ENCODE assay signal across 32 cellular contexts in genomic region chr5:52504584-52505240, GRCh38.
DNase-seq lines count a peak whose midpoint lies in the region; ATAC-seq and TF ChIP-seq lines count a peak whose summit lies in the region.
"Had no signal": no experiment of that assay in that cellular context is flagged by ENCODE, and none has a peak within 500 bp of the region (broad histone marks: within the 10 kb centered on the region; RNA-seq: fewer than 3 reads in every experiment).

No MANE protein-coding gene starts in this region.

- no peak for TF ChIP-seq CTCF in natural killer cell (IDR thresholded peaks at IDR 0.05)

- no peaks in the 10 kb centered on the region for H3K27me3 ChIP-seq in effector memory CD4-positive, alpha-beta T cell (replicated peaks; ENCODE audit: control insufficient read depth, insufficient read depth, low read length, poor library complexity, severe bottlenecking)
- H3K27me3 ChIP-seq: gastroesophageal sphincter, neutrophil, sigmoid colon had no signal

- H3K27ac ChIP-seq in KOPT-K1 (ENCODE audit: low read depth, low read length, poor library complexity, severe bottlenecking): peak overlapping the region; percentile 60
- no peak overlapping the region for H3K27ac ChIP-seq in effector memory CD4-positive, alpha-beta T cell (ENCODE audit: insufficient read depth, low read length, poor library complexity, severe bottlenecking)
- H3K27ac ChIP-seq: 22Rv1, gastroesophageal sphincter, GM23248, left ventricle myocardium inferior, neutrophil, PC-9, psoas muscle, sigmoid colon had no signal

- H3K27me3 Mint-ChIP-seq in natural killer cell (ENCODE audit: low read depth in 2 of 2): peaks cover 0 to 3% of the 10 kb centered on the region in 2 donors
- H3K27me3 Mint-ChIP-seq: activated naive CD8-positive, alpha-beta T cell treated with anti-CD3 and anti-CD28 coated beads, Interleukin-2, amount 50 U/mL, for 24 hours; stimulated activated naive B cell treated with anti-CD40 and anti-IgM and Interleukin-4, amounts not matched to agents 10 μg/mL and 1 μg/mL and 100 μg/mL, for 72 hours had no signal

- no peaks in the 10 kb centered on the region for H3K4me1 Mint-ChIP-seq in natural killer cell
- H3K4me1 Mint-ChIP-seq: activated naive CD8-positive, alpha-beta T cell treated with anti-CD3 and anti-CD28 coated beads, Interleukin-2, amount 50 U/mL, for 24 hours; CD4-positive, CD25-positive, alpha-beta regulatory T cell; stimulated activated naive B cell treated with anti-CD40 and anti-IgM and Interleukin-4, amounts not matched to agents 10 μg/mL and 1 μg/mL and 100 μg/mL, for 72 hours had no signal

- H3K9me3 ChIP-seq in KOPT-K1 (ENCODE audit: insufficient read depth, low read length, poor library complexity, severe bottlenecking): no peaks in the 10 kb centered on the region
- no peaks in the 10 kb centered on the region for H3K9me3 ChIP-seq in effector memory CD4-positive, alpha-beta T cell (ENCODE audit: control insufficient read depth, low read length)
- H3K9me3 ChIP-seq: gastroesophageal sphincter, left ventricle myocardium inferior, neutrophil, psoas muscle, sigmoid colon had no signal

- no peak overlapping the region for H3K27ac Mint-ChIP-seq in natural killer cell
- H3K27ac Mint-ChIP-seq: activated naive CD8-positive, alpha-beta T cell treated with anti-CD3 and anti-CD28 coated beads, Interleukin-2, amount 50 U/mL, for 24 hours; CD4-positive, CD25-positive, alpha-beta regulatory T cell; HFFc6; stimulated activated naive B cell treated with anti-CD40 and anti-IgM and Interleukin-4, amounts not matched to agents 10 μg/mL and 1 μg/mL and 100 μg/mL, for 72 hours had no signal

- H3K4me3 Mint-ChIP-seq in natural killer cell: peak overlapping the region; percentile 21
- H3K4me3 Mint-ChIP-seq: activated naive CD8-positive, alpha-beta T cell treated with anti-CD3 and anti-CD28 coated beads, Interleukin-2, amount 50 U/mL, for 24 hours; CD4-positive, CD25-positive, alpha-beta regulatory T cell; HFFc6; stimulated activated naive B cell treated with anti-CD40 and anti-IgM and Interleukin-4, amounts not matched to agents 10 μg/mL and 1 μg/mL and 100 μg/mL, for 72 hours had no signal

- peaks cover 5 to 7% of the 10 kb centered on the region in 2 donors for H3K9me3 Mint-ChIP-seq in natural killer cell
- H3K9me3 Mint-ChIP-seq: activated naive CD8-positive, alpha-beta T cell treated with anti-CD3 and anti-CD28 coated beads, Interleukin-2, amount 50 U/mL, for 24 hours; HFFc6 had no signal

- H3K4me3 ChIP-seq in effector memory CD4-positive, alpha-beta T cell (ENCODE audit: insufficient read depth, low read depth, low read length, poor library complexity, severe bottlenecking): no peak overlapping the region
- H3K4me3 ChIP-seq: gastroesophageal sphincter, GM23248, left ventricle myocardium inferior, PC-9, psoas muscle, sigmoid colon had no signal

- no peak for ATAC-seq in natural killer cell
- ATAC-seq: activated naive CD8-positive, alpha-beta T cell treated with anti-CD3 and anti-CD28 coated beads, Interleukin-2, amount 50 U/mL, for 24 hours; gastroesophageal sphincter; psoas muscle; Right ventricle myocardium inferior; stimulated activated naive B cell treated with anti-CD40 and anti-IgM and Interleukin-4, amounts not matched to agents 10 μg/mL and 1 μg/mL and 100 μg/mL, for 72 hours had no signal

- DNase-seq in NCI-H1417 (lab: John Stamatoyannopoulos, UW): peak in 2 of 3 experiments; percentile 29 to 83
- DNase-seq in NCI-H1417 treated with DMSO at 0.1 percent for 48 hours (lab: John Stamatoyannopoulos, UW): no peak
- DNase-seq in NCI-H69 (lab: John Stamatoyannopoulos, UW): peak; percentile 86
- no peak for DNase-seq in natural killer cell
- DNase-seq in amniotic stem cell (lab: John Stamatoyannopoulos, UW): no peak
- no peak for DNase-seq in effector memory CD4-positive, alpha-beta T cell
- DNase-seq in SW480 (ENCODE audit: low spot score): no peak
- DNase-seq: activated CD4-positive, alpha-beta T cell treated with anti-CD3 and anti-CD28 coated beads for 48 hours; activated CD8-positive, alpha-beta memory T cell treated with anti-CD3 and anti-CD28 coated beads, Interleukin-2, amount 50 U/mL, for 48 hours; activated effector memory CD4-positive, alpha-beta T cell treated with Interleukin-2 at 50 U/mL for 16 hours; activated naive CD8-positive, alpha-beta T cell treated with anti-CD3 and anti-CD28 coated beads, Interleukin-2, amount 50 U/mL, for 24 hours; CD4-positive, CD25-positive, alpha-beta regulatory T cell; cerebellar nuclear complex; GM23248; HFFc6; islet precursor cell; Kasumi-1; left ventricle myocardium inferior; mesendoderm; NCI-H2081; NCI-H446; PC-9; psoas muscle; sigmoid colon; stimulated activated naive B cell treated with anti-CD40 and anti-IgM and Interleukin-4, amounts not matched to agents 10 μg/mL and 1 μg/mL and 100 μg/mL, for 72 hours; T-helper 9 cell; WERI-Rb-1 had no signal

- no peaks in the 10 kb centered on the region for H3K4me1 ChIP-seq in effector memory CD4-positive, alpha-beta T cell (ENCODE audit: control insufficient read depth, insufficient read depth, low read length, poor library complexity, severe bottlenecking)
- H3K4me1 ChIP-seq: left ventricle myocardium inferior, psoas muscle, sigmoid colon had no signal

- peaks cover 8% of the 10 kb centered on the region for H3K36me3 Mint-ChIP-seq in natural killer cell
- H3K36me3 Mint-ChIP-seq: CD4-positive, CD25-positive, alpha-beta regulatory T cell; stimulated activated naive B cell treated with anti-CD40 and anti-IgM and Interleukin-4, amounts not matched to agents 10 μg/mL and 1 μg/mL and 100 μg/mL, for 72 hours had no signal

- intact Hi-C loops in natural killer cell (cut with micrococcal nuclease): no loop called here

- H3K36me3 ChIP-seq in KOPT-K1 (ENCODE audit: insufficient read depth, low read length): no peaks in the 10 kb centered on the region
- H3K36me3 ChIP-seq in effector memory CD4-positive, alpha-beta T cell (ENCODE audit: control insufficient read depth, insufficient read depth, low read length): no peaks in the 10 kb centered on the region
- H3K36me3 ChIP-seq: gastroesophageal sphincter, left ventricle myocardium inferior, neutrophil, sigmoid colon, WERI-Rb-1 had no signal

Comparison
In these comparisons a context has a peak if more than half of its experiments do, and no peak if none do; other contexts are left out.
1. DNase-seq: peak in NCI-H1417 (2 of 3) and NCI-H69 (single experiment); none in NCI-H1417 treated with DMSO at 0.1 percent for 48 hours (single experiment), natural killer cell (single experiment), amniotic stem cell (single experiment), effector memory CD4-positive, alpha-beta T cell (0 of 3) and SW480 (single experiment).